In genomic region chr12:32021346-32021773, GRCh38 we compare ENCODE assay signal across 1 cellular context.
A peak's percentile ranks its signal among the peaks of the same experiment; 100 is the strongest.
TF ChIP-seq lines count a peak whose summit lies in the region.

No MANE protein-coding gene starts in this region.

TF ChIP-seq in K562, 482 proteins besides CTCF, POLR2A, EP300 and RAD21 (continued from another document and continues in another):
- TF ChIP-seq ZNF395 (CRISPR knock-in tag; IDR thresholded peaks at IDR 0.05), result peak; percentile 99
- TF ChIP-seq ZNF398 (CRISPR knock-in tag; IDR thresholded peaks at IDR 0.05), result peak; percentile 96
- no peak for TF ChIP-seq CHCHD3 (CRISPR knock-in tag; IDR thresholded peaks at IDR 0.05)
- TF ChIP-seq ZNF143 (CRISPR knock-in tag; IDR thresholded peaks at IDR 0.05), result no peak
- no peak for TF ChIP-seq ZNF24 (IDR thresholded peaks at IDR 0.05)
- TF ChIP-seq ZNF668 (CRISPR knock-in tag; IDR thresholded peaks at IDR 0.05), result peak; percentile 98
- no peak for TF ChIP-seq MXI1 (IDR thresholded peaks at IDR 0.05; ENCODE audit: low read depth, low read length)
- peak; percentile 79; the same call in 1 of the 2 replicates for TF ChIP-seq ZNF280B (CRISPR knock-in tag; IDR thresholded peaks at IDR 0.05)
- TF ChIP-seq ZNF165 (CRISPR knock-in tag; IDR thresholded peaks at IDR 0.05; ENCODE audit: borderline replicate concordance), result peak; percentile 93; the same call in 1 of the 2 replicates
- TF ChIP-seq PRPF4 (IDR thresholded peaks at IDR 0.05; ENCODE audit: insufficient read depth, low read depth, low read length, poor library complexity, severe bottlenecking), result no peak
- no peak for TF ChIP-seq HMBOX1 (IDR thresholded peaks at IDR 0.05)
- TF ChIP-seq HNRNPUL1 (IDR thresholded peaks at IDR 0.05; ENCODE audit: low read length), result no peak
- TF ChIP-seq ZNF121 (CRISPR knock-in tag; conservative IDR thresholded peaks at IDR 0.05), result no peak
- peak; percentile 84 for TF ChIP-seq ZNF551 (CRISPR knock-in tag; IDR thresholded peaks at IDR 0.05)
- no peak for TF ChIP-seq CBX2 (IDR thresholded peaks at IDR 0.05; ENCODE audit: insufficient read depth, low read length, poor library complexity, severe bottlenecking)
- TF ChIP-seq TOE1 (IDR thresholded peaks at IDR 0.05; ENCODE audit: borderline replicate concordance), result no peak; the same call in 1 of the 2 replicates
- TF ChIP-seq TOE1 (CRISPR knock-in tag; IDR thresholded peaks at IDR 0.05; ENCODE audit: borderline replicate concordance, low read depth), result no peak
- no peak for TF ChIP-seq CTBP1 (IDR thresholded peaks at IDR 0.05; ENCODE audit: borderline replicate concordance)
- TF ChIP-seq HOMEZ (CRISPR knock-in tag; IDR thresholded peaks at IDR 0.05), result peak; percentile 96
- no peak for TF ChIP-seq KDM5B (IDR thresholded peaks at IDR 0.05; ENCODE audit: insufficient replicate concordance, low read depth, low read length)
- TF ChIP-seq ZNF184 (CRISPR knock-in tag; IDR thresholded peaks at IDR 0.05), result no peak
- TF ChIP-seq SREBF1 (IDR thresholded peaks at IDR 0.05; ENCODE audit: borderline replicate concordance, low read depth, low read length), result no peak
- peak; percentile 94; the same call in 1 of the 2 replicates for TF ChIP-seq ARID3B (CRISPR knock-in tag; IDR thresholded peaks at IDR 0.05; ENCODE audit: borderline replicate concordance)
- TF ChIP-seq ZNF133 (CRISPR knock-in tag; IDR thresholded peaks at IDR 0.05), result peak; percentile 39; the same call in 1 of the 2 replicates
- no peak for TF ChIP-seq MCM5 (IDR thresholded peaks at IDR 0.05; ENCODE audit: low read depth)
- peak; percentile 86 for TF ChIP-seq ZBTB12 (CRISPR knock-in tag; IDR thresholded peaks at IDR 0.05)
- TF ChIP-seq ZNF212 (CRISPR knock-in tag; IDR thresholded peaks at IDR 0.05), result peak; percentile 85; the same call in 1 of the 2 replicates
- no peak for TF ChIP-seq CC2D1A (IDR thresholded peaks at IDR 0.05)
- TF ChIP-seq HDAC1 (IDR thresholded peaks at IDR 0.05), result peak; percentile 36 to 78; a peak in 3 of 4 replicates
- TF ChIP-seq TFE3 (CRISPR knock-in tag; IDR thresholded peaks at IDR 0.05), result peak; percentile 39
- peak; percentile 83 for TF ChIP-seq ZFP1 (CRISPR knock-in tag; IDR thresholded peaks at IDR 0.05)
- TF ChIP-seq ZKSCAN3 (CRISPR knock-in tag; IDR thresholded peaks at IDR 0.05), result peak; percentile 79
- no peak for TF ChIP-seq CHD7 (IDR thresholded peaks at IDR 0.05; ENCODE audit: low read depth, low read length)
- peak; percentile 99 for TF ChIP-seq ZNF197 (CRISPR knock-in tag; IDR thresholded peaks at IDR 0.05; ENCODE audit: low read depth)
